28 cellular contexts compared by ENCODE assay signal in the genomic region with DNA sequence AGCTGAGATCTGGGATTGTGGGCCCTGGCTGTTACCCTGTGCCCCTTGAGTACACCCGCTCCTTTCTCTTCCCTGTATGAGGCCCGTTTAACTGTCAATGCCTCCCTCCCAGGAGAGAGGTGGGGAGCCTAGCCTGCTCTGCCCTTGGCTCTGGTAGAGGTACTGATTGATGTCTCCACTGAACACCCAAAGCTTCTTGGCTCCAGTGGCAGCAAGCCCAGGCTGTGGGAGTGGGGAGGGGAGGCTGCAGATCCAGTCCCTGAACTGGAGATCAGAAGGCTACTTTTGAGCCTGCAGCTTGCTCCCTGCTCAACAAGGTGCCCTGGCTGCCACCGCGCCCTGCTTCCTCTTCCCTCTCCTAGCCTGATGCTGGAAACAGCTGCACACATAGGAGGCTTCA. TPM values are rescaled to one million over a fixed set of nuclear protein-coding genes. Genes with fewer than 3 reads are reported as not detected.
"Had no signal": no experiment of that assay in that cellular context is flagged by ENCODE, and none has a peak within 500 bp of the region (broad histone marks: within the 10 kb centered on the region; RNA-seq: fewer than 3 reads in every experiment).

No MANE protein-coding gene starts in this region.

- H3K27ac Mint-ChIP-seq: activated T-cell treated with anti-CD3 and anti-CD28 coated beads, Interleukin-2, amount 50 U/mL, for 72 hours; mesothelial cell of epicardium; stimulated activated naive CD8-positive, alpha-beta T cell treated with anti-CD3 and anti-CD28 coated beads, Interleukin-15, Interleukin-2, amounts not matched to agents 100 ng/mL and 50 ng/mL, for 24 hours; T-helper 1 cell treated with Interleukin-12 subunit alpha and Interleukin-12 subunit beta and Interleukin-4 antibody, amounts not matched to agents 30 μg/mL and 1 μg/mL, for 36 hours had no signal

- H3K9me3 ChIP-seq: breast epithelium, left lung, spleen, thoracic aorta had no signal

- H3K4me1 ChIP-seq: breast epithelium, parathyroid adenoma had no signal

- H3K36me3 Mint-ChIP-seq: activated naive CD4-positive, alpha-beta T cell treated with anti-CD3 and anti-CD28 coated beads, Interleukin-2, amount 50 U/mL, for 72 hours had no signal

- H3K27me3 ChIP-seq: breast epithelium had no signal

- H3K27ac ChIP-seq: breast epithelium, left lung, parathyroid adenoma, spleen, thoracic aorta, VCaP had no signal

- ATAC-seq: activated naive CD4-positive, alpha-beta T cell treated with anti-CD3 and anti-CD28 coated beads, Interleukin-2, amount 50 U/mL, for 72 hours; activated T-cell treated with anti-CD3 and anti-CD28 coated beads, Interleukin-2, amount 50 U/mL, for 72 hours; effector memory CD8-positive, alpha-beta T cell; esophagus mucosa; left lung; right cardiac atrium had no signal

- H3K9me3 Mint-ChIP-seq: activated naive CD4-positive, alpha-beta T cell treated with anti-CD3 and anti-CD28 coated beads, Interleukin-2, amount 50 U/mL, for 72 hours; activated T-cell treated with anti-CD3 and anti-CD28 coated beads, Interleukin-2, amount 50 U/mL, for 72 hours; effector memory CD8-positive, alpha-beta T cell; mesothelial cell of epicardium; naive B cell; stimulated activated naive CD8-positive, alpha-beta T cell treated with anti-CD3 and anti-CD28 coated beads, Interleukin-15, Interleukin-2, amounts not matched to agents 100 ng/mL and 50 ng/mL, for 24 hours; T-helper 1 cell treated with Interleukin-12 subunit alpha and Interleukin-12 subunit beta and Interleukin-4 antibody, amounts not matched to agents 30 μg/mL and 1 μg/mL, for 36 hours had no signal

- DNase-seq: activated CD4-positive, alpha-beta T cell treated with anti-CD3 and anti-CD28 coated beads for 4 hours; activated CD4-positive, alpha-beta T cell treated with anti-CD3 and anti-CD28 coated beads, Interleukin-2, amount 50 U/mL, for 4 hours; activated naive CD4-positive, alpha-beta T cell; activated T-cell treated with anti-CD3 and anti-CD28 coated beads for 4 hours; activated T-cell treated with anti-CD3 and anti-CD28 coated beads, Interleukin-2, amount 50 U/mL, for 72 hours; cortex of kidney; effector memory CD8-positive, alpha-beta T cell; foreskin fibroblast; kidney glomerular epithelial cell; left lung; naive B cell; occipital lobe; spleen; stimulated activated CD4-positive, alpha-beta T cell treated with anti-CD3 and anti-CD28 coated beads, Interleukin-2, amount 100 ng/mL, for 48 hours; T-helper 9 cell; trophoblast cell had no signal

- H3K27me3 Mint-ChIP-seq: naive B cell; stimulated activated naive CD8-positive, alpha-beta T cell treated with anti-CD3 and anti-CD28 coated beads, Interleukin-15, Interleukin-2, amounts not matched to agents 100 ng/mL and 50 ng/mL, for 24 hours had no signal

- H3K4me3 ChIP-seq: breast epithelium, left lung, spleen, thoracic aorta had no signal

- H3K4me3 Mint-ChIP-seq: activated T-cell treated with anti-CD3 and anti-CD28 coated beads, Interleukin-2, amount 50 U/mL, for 72 hours; effector memory CD8-positive, alpha-beta T cell; mesothelial cell of epicardium; stimulated activated naive CD8-positive, alpha-beta T cell treated with anti-CD3 and anti-CD28 coated beads, Interleukin-15, Interleukin-2, amounts not matched to agents 100 ng/mL and 50 ng/mL, for 24 hours; T-helper 1 cell treated with Interleukin-12 subunit alpha and Interleukin-12 subunit beta and Interleukin-4 antibody, amounts not matched to agents 30 μg/mL and 1 μg/mL, for 36 hours had no signal

RNA-seq across cellular contexts. Expression of a gene that starts 47.3 kb away (rescaled TPM):
- total RNA-seq: endothelial cell of umbilical vein, subcutaneous adipose tissue, thoracic aorta had no signal
